Comparison of ENCODE assay signal across 16 cellular contexts in genomic region chr14:95023886-95024285, GRCh38.
DNase-seq lines count a peak whose midpoint lies in the region; ATAC-seq and TF ChIP-seq lines count a peak whose summit lies in the region.
"Had no signal": no experiment of that assay in that cellular context is flagged by ENCODE, and none has a peak within 500 bp of the region (broad histone marks: within the 10 kb centered on the region; RNA-seq: fewer than 3 reads in every experiment).

No MANE protein-coding gene starts in this region.

- ATAC-seq in HG02610 (IDR thresholded peaks at IDR 0.05; ENCODE audit: unreplicated experiment): no peak
- no peak for ATAC-seq in foreskin keratinocyte
- ATAC-seq: effector memory CD8-positive, alpha-beta T cell; psoas muscle had no signal

- no peaks in the 10 kb centered on the region for H3K4me1 ChIP-seq in foreskin keratinocyte
- H3K4me1 ChIP-seq: psoas muscle had no signal

- TF ChIP-seq CTCF in foreskin keratinocyte (conservative IDR thresholded peaks at IDR 0.05): no peak

- no peaks in the 10 kb centered on the region for H3K27me3 ChIP-seq in foreskin keratinocyte

- no peak overlapping the region for H3K27ac ChIP-seq in foreskin keratinocyte
- H3K27ac ChIP-seq: psoas muscle had no signal

- peak; percentile 50 for DNase-seq in EL
- DNase-seq in OCI-M1 (lab: John Stamatoyannopoulos, UW): peak; percentile 15
- peak; percentile 27 for DNase-seq in fibroblast of gingiva (ENCODE audit: low read depth)
- peak; percentile 12 for DNase-seq in renal cortical epithelial cell (ENCODE audit: low read depth)
- no peak for DNase-seq in foreskin keratinocyte
- DNase-seq in stimulated activated CD4-positive, alpha-beta T cell treated with anti-CD3 and anti-CD28 coated beads, Interleukin-4, amount 100 ng/mL, for 4 hours: no peak
- DNase-seq: activated CD4-positive, alpha-beta memory T cell treated with anti-CD3 and anti-CD28 coated beads for 36 hours; caudate nucleus; effector memory CD8-positive, alpha-beta T cell; HFFc6; immature natural killer cell; NCI-H1048; NCI-H748 treated with DMSO at 0.1 percent for 48 hours; psoas muscle; substantia nigra had no signal

Comparison
In these comparisons a context has a peak if more than half of its experiments do, and no peak if none do; other contexts are left out.
1. DNase-seq: peak in EL (single experiment), OCI-M1 (single experiment), fibroblast of gingiva (single experiment) and renal cortical epithelial cell (single experiment); none in foreskin keratinocyte (0 of 2) and stimulated activated CD4-positive, alpha-beta T cell treated with anti-CD3 and anti-CD28 coated beads, Interleukin-4, amount 100 ng/mL, for 4 hours (0 of 2).